ENCODE assay signal across 20 cellular contexts in genomic region chrX:111086521-111087127, GRCh38. TPM values are rescaled to one million over a fixed set of nuclear protein-coding genes. Genes with fewer than 3 reads are reported as not detected.
DNase-seq lines count a peak whose midpoint lies in the region; ATAC-seq and TF ChIP-seq lines count a peak whose summit lies in the region.
"Had no signal": no experiment of that assay in that cellular context is flagged by ENCODE, and none has a peak within 500 bp of the region (broad histone marks: within the 10 kb centered on the region; RNA-seq: fewer than 3 reads in every experiment).

No MANE protein-coding gene starts in this region.

- TF ChIP-seq CTCF in cardiac muscle cell (IDR thresholded peaks at IDR 0.05; ENCODE audit: low read depth, low read length), result no peak
- no peak for TF ChIP-seq CTCF in upper lobe of left lung (IDR thresholded peaks at IDR 0.05)
- TF ChIP-seq CTCF in right atrium auricular region (IDR thresholded peaks at IDR 0.05), result no peak

- intact Hi-C loops in cardiac septum (cut with DNase I), result no loop called here

- peak overlapping the region; percentile 55 for H3K9ac ChIP-seq in iPS-15b (ENCODE audit: low read depth, low read length)
- H3K9ac ChIP-seq: KMS-11 had no signal

- no peak for TF ChIP-seq EP300 in upper lobe of left lung (IDR thresholded peaks at IDR 0.05)

- no peaks in the 10 kb centered on the region for H3K36me3 ChIP-seq in cardiac muscle cell
- H3K36me3 ChIP-seq in iPS-15b (ENCODE audit: control insufficient read depth, insufficient read depth, low read length), result no peaks in the 10 kb centered on the region
- no peaks in the 10 kb centered on the region for H3K36me3 ChIP-seq in upper lobe of left lung
- no peaks in the 10 kb centered on the region for H3K36me3 ChIP-seq in right atrium auricular region
- H3K36me3 ChIP-seq: suprapubic skin, vagina had no signal

- H3K27me3 ChIP-seq in cardiac muscle cell, result no peaks in the 10 kb centered on the region
- H3K27me3 ChIP-seq in iPS-15b (ENCODE audit: control insufficient read depth, insufficient read depth, low read length), result no peaks in the 10 kb centered on the region
- no peaks in the 10 kb centered on the region for H3K27me3 ChIP-seq in upper lobe of left lung
- H3K27me3 ChIP-seq in right atrium auricular region, result no peaks in the 10 kb centered on the region
- H3K27me3 ChIP-seq: suprapubic skin, vagina had no signal

- ATAC-seq in upper lobe of left lung (ENCODE audit: low FRiP score in 2 of 2), result no peak
- ATAC-seq in GM19467 (IDR thresholded peaks at IDR 0.05; ENCODE audit: unreplicated experiment), result no peak
- ATAC-seq: esophagus mucosa; stimulated activated effector memory CD8-positive, alpha-beta T cell treated with anti-CD3 and anti-CD28 coated beads, Interleukin-12 subunit alpha, Interleukin-12 subunit beta, amount 100 ng/mL, for 72 hours had no signal

- H3K4me1 ChIP-seq in cardiac muscle cell (ENCODE audit: low read depth), result peaks cover 7% of the 10 kb centered on the region
- H3K4me1 ChIP-seq in iPS-15b (ENCODE audit: control insufficient read depth, insufficient read depth, low read length), result peaks cover 37% of the 10 kb centered on the region
- H3K4me1 ChIP-seq in upper lobe of left lung, result no peaks in the 10 kb centered on the region
- H3K4me1 ChIP-seq in right atrium auricular region, result no peaks in the 10 kb centered on the region
- H3K4me1 ChIP-seq: suprapubic skin, vagina had no signal

- H3K4me3 ChIP-seq in cardiac muscle cell (no peak overlapping the region), iPS-15b (ENCODE audit: low read depth, low read length) (peak overlapping the region; percentile 45), upper lobe of left lung (no peak overlapping the region), right atrium auricular region (no peak overlapping the region)
- H3K4me3 ChIP-seq: suprapubic skin, vagina had no signal

- no peak for TF ChIP-seq POLR2A in upper lobe of left lung (IDR thresholded peaks at IDR 0.05)

- H3K9me3 ChIP-seq in cardiac muscle cell (ENCODE audit: low read depth), result no peaks in the 10 kb centered on the region
- H3K9me3 ChIP-seq in iPS-15b (ENCODE audit: control insufficient read depth, insufficient read depth, low read length), result no peaks in the 10 kb centered on the region
- no peaks in the 10 kb centered on the region for H3K9me3 ChIP-seq in upper lobe of left lung
- no peaks in the 10 kb centered on the region for H3K9me3 ChIP-seq in right atrium auricular region
- H3K9me3 ChIP-seq: suprapubic skin, vagina had no signal

- 32 to 42% methylated on average over 8 of the region's 8 CpGs for WGBS in upper lobe of left lung, 2 donors

- H3K27ac ChIP-seq in cardiac muscle cell (peak overlapping the region; percentile 50), upper lobe of left lung (no peak overlapping the region), right atrium auricular region (no peak overlapping the region)
- H3K27ac ChIP-seq: KMS-11, suprapubic skin, vagina had no signal

- peak in 1 of 2 donors; percentile 52 for DNase-seq in cardiac muscle cell (ENCODE audit: low read depth in 1 of 2, low spot score in 1 of 2)
- no peak for DNase-seq in cardiac septum (ENCODE audit: low spot score)
- peak; percentile 72 to 73 for DNase-seq in NCI-H526 (lab: John Stamatoyannopoulos, UW)
- DNase-seq in upper lobe of left lung, result no peak
- no peak for DNase-seq in stimulated activated CD4-positive, alpha-beta T cell treated with anti-CD3 and anti-CD28 coated beads, Interleukin-2, amount 100 ng/mL, for 48 hours
- DNase-seq in right atrium auricular region (ENCODE audit: low spot score), result no peak
- DNase-seq: effector CD8-positive, alpha-beta T cell; GDM1; hypothalamus; MV-4-11; NCI-H226; SW 1271 had no signal

RNA-seq across cellular contexts. Expression of gene PAK3, which starts 9.4 kb away (rescaled TPM):
- total RNA-seq in cardiac muscle cell (2.1 and 3.3 TPM in 2 replicates), cardiac septum (0.78 TPM), upper lobe of left lung (1 to 10 TPM in 5 of 6 donors, not detected in 1; 1.1 to 1.6 (median 1.3) TPM), right atrium auricular region (under 1 TPM; 0.16 to 0.85 TPM)
- 4.7 TPM in 2 replicates for polyA plus RNA-seq in cardiac muscle cell
- polyA plus RNA-seq: CD14-positive monocyte had no signal

Comparison
In these comparisons a context has a peak if more than half of its experiments do, and no peak if none do; other contexts are left out.
1. DNase-seq: peak in NCI-H526 (2 of 2); none in cardiac septum (single experiment), upper lobe of left lung (0 of 2), stimulated activated CD4-positive, alpha-beta T cell treated with anti-CD3 and anti-CD28 coated beads, Interleukin-2, amount 100 ng/mL, for 48 hours (0 of 2) and right atrium auricular region (single experiment).